In the genomic region with DNA sequence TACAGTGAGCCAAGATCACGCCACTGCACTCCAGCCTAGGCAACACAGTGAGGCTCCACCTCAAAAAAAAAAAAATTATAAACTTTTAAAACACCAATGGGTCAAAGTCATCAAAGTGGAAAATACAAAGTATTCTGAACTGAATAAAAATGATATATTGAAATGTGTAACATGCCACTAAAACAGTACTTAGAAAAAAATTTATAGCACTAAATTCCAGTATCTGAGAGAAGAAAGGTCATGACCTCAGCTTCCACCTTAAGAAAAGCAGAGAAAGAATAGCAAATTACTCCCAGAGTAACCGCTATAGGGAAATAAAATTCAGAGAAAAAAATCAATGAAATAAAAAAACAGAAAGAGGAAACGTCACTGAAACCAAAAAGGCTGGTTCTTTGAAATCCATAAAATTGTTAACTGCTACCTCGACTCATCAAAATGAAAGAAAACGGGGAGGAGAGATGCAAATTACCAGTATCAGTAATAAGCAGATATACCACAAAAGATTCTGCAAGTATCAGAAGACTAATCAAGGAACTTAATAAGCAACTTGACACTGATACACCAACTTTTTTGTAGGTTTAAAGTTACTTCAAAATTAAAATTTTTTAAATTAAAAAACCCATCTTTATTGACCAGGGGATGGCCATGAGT, we compare ENCODE assay signal across 1 cellular context.
TF ChIP-seq lines count a peak whose summit lies in the region.

No MANE protein-coding gene starts in this region.

TF ChIP-seq in endothelial cell of umbilical vein, 7 proteins besides CTCF, POLR2A, EP300 and RAD21:
- TF ChIP-seq JUN (IDR thresholded peaks at IDR 0.05; ENCODE audit: borderline replicate concordance, insufficient read depth, insufficient read length, low read depth) (no peak), EZH2 (IDR thresholded peaks at IDR 0.05; ENCODE audit: borderline replicate concordance, low read depth, low read length, severe bottlenecking) (no peak), POLR2AphosphoS5 (IDR thresholded peaks at IDR 0.05; ENCODE audit: insufficient read depth, low read depth, low read length) (no peak), MYC (IDR thresholded peaks at IDR 0.05; ENCODE audit: low read depth, low read length) (no peak), FOS (IDR thresholded peaks at IDR 0.05; ENCODE audit: borderline replicate concordance, insufficient read depth, low read length) (no peak), GATA2 (IDR thresholded peaks at IDR 0.05; ENCODE audit: insufficient read depth, insufficient read length, low read depth, low read length) (no peak)
- TF ChIP-seq, protein P1, sequence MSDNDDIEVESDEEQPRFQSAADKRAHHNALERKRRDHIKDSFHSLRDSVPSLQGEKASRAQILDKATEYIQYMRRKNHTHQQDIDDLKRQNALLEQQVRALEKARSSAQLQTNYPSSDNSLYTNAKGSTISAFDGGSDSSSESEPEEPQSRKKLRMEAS (IDR thresholded peaks at IDR 0.05; ENCODE audit: insufficient read depth, insufficient read length) = no peak
TF ChIP-seq in endothelial cell of umbilical vein: peak in this region for 0.
